18 cellular contexts compared by ENCODE assay signal in the genomic region with DNA sequence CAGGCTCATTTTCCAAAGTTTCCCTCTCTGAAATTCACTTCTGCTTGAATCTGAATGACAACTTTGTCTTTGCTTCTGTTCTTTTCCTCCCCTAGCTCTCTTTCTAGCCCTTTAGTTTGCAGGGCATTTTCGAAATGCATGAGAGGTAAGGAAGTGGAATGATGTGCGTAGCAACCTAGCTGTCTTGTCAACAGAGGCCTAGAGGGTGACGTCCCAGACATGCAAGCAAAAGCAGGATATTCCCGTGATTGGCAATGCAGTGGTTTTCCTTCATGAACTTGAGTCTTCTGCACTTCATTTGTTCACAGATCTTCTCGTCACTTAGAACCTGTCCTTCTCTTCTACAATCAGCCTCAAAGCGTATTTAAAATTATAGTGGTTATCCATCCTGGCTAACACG. TPM values are rescaled to one million over a fixed set of nuclear protein-coding genes. Genes with fewer than 3 reads are reported as not detected.
DNase-seq lines count a peak whose midpoint lies in the region; ATAC-seq and TF ChIP-seq lines count a peak whose summit lies in the region.
"Had no signal": no experiment of that assay in that cellular context is flagged by ENCODE, and none has a peak within 500 bp of the region (broad histone marks: within the 10 kb centered on the region; RNA-seq: fewer than 3 reads in every experiment).

No MANE protein-coding gene starts in this region.

- H3K4me2 ChIP-seq in BLaER1 treated with 17β-estradiol and CSF1 and Interleukin-3, amounts not matched to agents 10 nM and 100 nM, result peak overlapping the region in 8 of 11 experiments; percentile 45 to 86 (median 66); a peak in 11 of 22 replicates
- H3K4me2 ChIP-seq in PC-3 (ENCODE audit: low read length), result no peak overlapping the region

- POLR2A ChIA-PET in PC-3 (lab: Charles Lee; ENCODE audit: unreplicated experiment), result interaction anchor here (0.6 kb wide), 1 partner anchor 112 kb away, joined by 6 read pairs; no protein-coding TSS in a partner anchor

- DNase-seq in PC-3 (no peak), epithelial cell of prostate (ENCODE audit: low read depth, low spot score) (no peak)
- no peak for DNase-seq in activated naive CD4-positive, alpha-beta T cell treated with anti-CD3 and anti-CD28 coated beads, Interleukin-2, amount 50 U/mL, for 72 hours (ENCODE audit: low spot score in 2 of 2)
- DNase-seq in activated CD8-positive, alpha-beta memory T cell treated with anti-CD3 and anti-CD28 coated beads, Interleukin-2, amount 50 U/mL, for 4 hours, result no peak
- DNase-seq: AML-193; CD8-positive, alpha-beta T cell; COR-L47; DMS 273 treated with DMSO at 0.1 percent for 48 hours; DMS53; DND-41 had no signal

- H3K4me3 ChIP-seq in BLaER1 treated with 17β-estradiol and CSF1 and Interleukin-3, amounts not matched to agents 10 nM and 100 nM, result no peak overlapping the region
- H3K4me3 ChIP-seq in PC-3 (ENCODE audit: low read length) (no peak overlapping the region), mesodermal cell (ENCODE audit: extremely low read depth, insufficient read depth, low read length, poor library complexity, severe bottlenecking) (no peak overlapping the region)
- H3K4me3 ChIP-seq: GM12878, GM23248, HAP-1 had no signal

- peaks cover 11 to 24% (median 21%) of the 10 kb centered on the region in 10 experiments for H3K4me1 ChIP-seq in BLaER1 treated with 17β-estradiol and CSF1 and Interleukin-3, amounts not matched to agents 10 nM and 100 nM
- peaks cover 7% of the 10 kb centered on the region for H3K4me1 ChIP-seq in PC-3 (ENCODE audit: insufficient read depth, low read length)
- peaks cover 11% of the 10 kb centered on the region for H3K4me1 ChIP-seq in mesodermal cell (ENCODE audit: control insufficient read depth, insufficient read depth, low read length, poor library complexity, severe bottlenecking)
- H3K4me1 ChIP-seq: HAP-1 had no signal

- 0 out of 22 replicates have a peak, but pooled peaks cover 0 to 5% (median 0%) of the 10 kb centered on the region in 11 experiments for H3K9me3 ChIP-seq in BLaER1 treated with 17β-estradiol and CSF1 and Interleukin-3, amounts not matched to agents 10 nM and 100 nM (replicated peaks in 1 of 11)
- H3K9me3 ChIP-seq in PC-3 (ENCODE audit: low read length) (no peaks in the 10 kb centered on the region), mesodermal cell (ENCODE audit: control insufficient read depth, low read length) (no peaks in the 10 kb centered on the region)
- H3K9me3 ChIP-seq: HAP-1 had no signal

- CTCF ChIA-PET in PC-3 (lab: Charles Lee), result interaction anchor here (1.2 to 1.4 kb wide), 2 partner anchors 53 to 112 kb away, joined by 5 to 6 read pairs; no protein-coding TSS in a partner anchor

- no peaks in the 10 kb centered on the region for H3K36me3 Mint-ChIP-seq in activated naive CD4-positive, alpha-beta T cell treated with anti-CD3 and anti-CD28 coated beads, Interleukin-2, amount 50 U/mL, for 72 hours
- H3K36me3 Mint-ChIP-seq: CD8-positive, alpha-beta T cell; IgD-negative memory B cell had no signal

- intact Hi-C loops in PC-3 (cut with micrococcal nuclease), result loop anchor here (1.0 kb wide), 1 partner anchor 112 kb away; no protein-coding TSS in a partner anchor

- H3K79me2 ChIP-seq in PC-3 (ENCODE audit: low read length), result no peaks in the 10 kb centered on the region

- TF ChIP-seq CTCF in PC-3 (conservative IDR thresholded peaks at IDR 0.05; ENCODE audit: low read depth, low read length), result no peak

- peak overlapping the region in 2 of 11 experiments; percentile 17 to 30; a peak in 3 of 22 replicates for H3K27ac ChIP-seq in BLaER1 treated with 17β-estradiol and CSF1 and Interleukin-3, amounts not matched to agents 10 nM and 100 nM
- H3K27ac ChIP-seq in PC-3 (ENCODE audit: low read length) (0 out of 2 replicates have a peak overlapping the region, but pooled peaks have one; percentile 69), epithelial cell of prostate (peak overlapping the region; percentile 11), mesodermal cell (ENCODE audit: low read depth, low read length, severe bottlenecking) (peak overlapping the region; percentile 29)

- no TSS peak for BruUV-seq in PC-3 (replicated peaks; lab: Mats Ljungman, UMichigan)

- H3K9me2 ChIP-seq in PC-3 (replicated peaks; ENCODE audit: low read length), result no peaks in the 10 kb centered on the region

- no peak overlapping the region for H3K27ac Mint-ChIP-seq in activated naive CD4-positive, alpha-beta T cell treated with anti-CD3 and anti-CD28 coated beads, Interleukin-2, amount 50 U/mL, for 72 hours
- H3K27ac Mint-ChIP-seq: CD8-positive, alpha-beta T cell had no signal

- no peak overlapping the region for H3K9ac ChIP-seq in BLaER1 treated with 17β-estradiol and CSF1 and Interleukin-3, amounts not matched to agents 10 nM and 100 nM
- no peak overlapping the region for H3K9ac ChIP-seq in PC-3 (ENCODE audit: low read length)
- H3K9ac ChIP-seq: GM23248 had no signal

- H3F3A ChIP-seq in PC-3 (ENCODE audit: low read length, unreplicated experiment), result no peaks in the 10 kb centered on the region

- no peaks in the 10 kb centered on the region for H3K27me3 ChIP-seq in BLaER1 treated with 17β-estradiol and CSF1 and Interleukin-3, amounts not matched to agents 10 nM and 100 nM
- H3K27me3 ChIP-seq in PC-3 (ENCODE audit: low read length), result no peaks in the 10 kb centered on the region

- no peak overlapping the region for H2AFZ ChIP-seq in PC-3 (ENCODE audit: low read length)
- H2AFZ ChIP-seq: GM23248 had no signal

- no peak for ATAC-seq in PC-3
- ATAC-seq in activated naive CD4-positive, alpha-beta T cell treated with anti-CD3 and anti-CD28 coated beads, Interleukin-2, amount 50 U/mL, for 72 hours, result no peak
- no peak for ATAC-seq in HG02610 (IDR thresholded peaks at IDR 0.05; ENCODE audit: unreplicated experiment)
- ATAC-seq in HG03097 (IDR thresholded peaks at IDR 0.05; ENCODE audit: low FRiP score, unreplicated experiment), result no peak
- ATAC-seq: CD8-positive, alpha-beta T cell; GM12878 had no signal

- H4K20me1 ChIP-seq in BLaER1 treated with 17β-estradiol and CSF1 and Interleukin-3, amounts not matched to agents 10 nM and 100 nM, result no peaks in the 10 kb centered on the region
- no peaks in the 10 kb centered on the region for H4K20me1 ChIP-seq in PC-3 (ENCODE audit: low read length)

- 87 to 98% methylated on average over 3 to 4 of the region's 7 CpGs for WGBS in mesodermal cell (ENCODE audit: insufficient coverage in 2 of 2), 2 experiments

- H3K36me3 ChIP-seq in BLaER1 treated with 17β-estradiol and CSF1 and Interleukin-3, amounts not matched to agents 10 nM and 100 nM, result no peaks in the 10 kb centered on the region
- no peaks in the 10 kb centered on the region for H3K36me3 ChIP-seq in PC-3 (ENCODE audit: low read depth, low read length)
- H3K36me3 ChIP-seq in mesodermal cell (ENCODE audit: control insufficient read depth, insufficient read depth, low read length), result no peaks in the 10 kb centered on the region
- H3K36me3 ChIP-seq: HAP-1 had no signal

- no peaks in the 10 kb centered on the region for H3K9me3 Mint-ChIP-seq in activated naive CD4-positive, alpha-beta T cell treated with anti-CD3 and anti-CD28 coated beads, Interleukin-2, amount 50 U/mL, for 72 hours
- H3K9me3 Mint-ChIP-seq: CD8-positive, alpha-beta T cell had no signal

RNA-seq across cellular contexts. Expression of a gene that starts 51.9 kb away (rescaled TPM):
- 40.5 and 62.7 TPM in 2 replicates for total RNA-seq in PC-3 (2014; rRNA removed)
- polyA plus RNA-seq in mesodermal cell (2013, experiment 1 of 2), result 67.0 TPM
- polyA plus RNA-seq in mesodermal cell (2013, experiment 2 of 2), result 73.4 TPM
- total RNA-seq in activated naive CD4-positive, alpha-beta T cell treated with anti-CD3 and anti-CD28 coated beads, Interleukin-2, amount 50 U/mL, for 72 hours, result 10 to 100 TPM; 69.4 to 85.7 TPM

RNA-seq across cellular contexts. Expression of a gene that starts 56.9 kb away (rescaled TPM):
- 12.6 and 13.3 TPM in 2 replicates for total RNA-seq in PC-3 (2014; rRNA removed)
- 14.1 TPM for polyA plus RNA-seq in mesodermal cell (2013, experiment 1 of 2)
- 10.9 TPM for polyA plus RNA-seq in mesodermal cell (2013, experiment 2 of 2)
- under 1 TPM in 1 of 2 donors, not detected in 1; 0.08 TPM for total RNA-seq in activated naive CD4-positive, alpha-beta T cell treated with anti-CD3 and anti-CD28 coated beads, Interleukin-2, amount 50 U/mL, for 72 hours
- total RNA-seq: CD8-positive, alpha-beta T cell had no signal
- polyA plus RNA-seq: IgD-negative memory B cell had no signal

Comparison
In these comparisons a context has a peak if more than half of its experiments do, and no peak if none do; other contexts are left out.
1. RNA of a gene that starts 56.9 kb away (total RNA-seq): 12.6 to 13.3 TPM in PC-3; 0.08 TPM in activated naive CD4-positive, alpha-beta T cell treated with anti-CD3 and anti-CD28 coated beads, Interleukin-2, amount 50 U/mL, for 72 hours; every median in the first group is over 10 times any median in the second.